ENCODE assay signal across 1 cellular context in the genomic region with DNA sequence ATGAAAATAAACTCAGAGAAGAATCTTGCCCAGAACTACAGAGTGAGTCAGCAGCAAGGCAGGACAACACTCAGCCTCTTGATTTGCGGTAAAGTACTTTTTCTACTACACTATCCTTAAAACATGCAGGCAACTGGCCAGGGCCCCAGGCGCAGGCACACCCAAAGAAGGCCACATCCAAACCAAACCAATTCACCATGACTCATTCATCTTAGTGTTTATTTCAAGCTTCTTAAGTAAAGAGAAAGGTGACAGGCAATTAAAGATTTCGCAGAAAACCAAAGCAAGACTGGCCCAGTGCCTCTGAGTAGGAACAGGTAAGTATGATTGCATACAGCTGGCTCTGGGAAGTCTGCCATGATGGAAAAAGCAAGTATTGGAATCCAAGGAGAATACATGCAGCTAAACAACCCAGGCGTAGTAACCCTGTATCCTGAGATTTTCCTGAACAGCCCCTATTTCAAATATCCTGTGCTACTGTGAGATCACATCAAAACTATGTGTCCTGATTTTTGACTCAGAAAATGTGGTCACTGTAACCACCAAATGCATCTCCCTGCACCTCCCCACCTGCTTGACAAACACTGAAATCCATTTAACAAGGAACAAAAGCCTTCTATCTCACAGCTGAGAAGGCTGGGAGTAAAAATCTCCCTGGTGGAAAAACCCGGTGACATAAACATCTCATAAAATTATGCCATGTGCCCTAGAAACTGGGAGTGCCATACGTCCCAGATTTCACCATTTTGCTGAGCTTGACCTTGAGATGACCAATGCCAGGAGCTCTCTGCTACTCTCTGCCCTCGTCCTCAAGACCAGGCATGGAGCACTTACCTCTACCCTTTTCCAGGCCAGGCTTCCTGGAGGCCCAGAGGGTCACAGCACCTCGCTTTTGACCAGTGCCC.
TF ChIP-seq lines count a peak whose summit lies in the region.

No MANE protein-coding gene starts in this region.

TF ChIP-seq in H1, 55 proteins besides CTCF, POLR2A, EP300 and RAD21:
- TF ChIP-seq SUZ12 (IDR thresholded peaks at IDR 0.05; ENCODE audit: low read length) (no peak), CEBPB (IDR thresholded peaks at IDR 0.05; ENCODE audit: low read depth, low read length) (no peak)
